Comparison of ENCODE assay signal across 8 cellular contexts in genomic region chr3:143847787-143848631, GRCh38. TPM values are rescaled to one million over a fixed set of nuclear protein-coding genes. Genes with fewer than 3 reads are reported as not detected.
A peak's percentile ranks its signal among the peaks of the same experiment; 100 is the strongest.
DNase-seq lines count a peak whose midpoint lies in the region; ATAC-seq and TF ChIP-seq lines count a peak whose summit lies in the region.

Gene SLC9A9, minus strand, starts transcription at chr3:143848468. Its CDS starts 146 bp downstream, at chr3:143848322.

- peak within 1 kb of the TSS; percentile 45 to 70 (median 66) for H3K27ac ChIP-seq in esophagus muscularis mucosa (replicated peaks in 1 of 4)
- peak within 1 kb of the TSS; percentile 46 to 48 for H3K27ac ChIP-seq in mucosa of rectum (ENCODE audit: low read depth in 2 of 2, low read length in 2 of 2)
- H3K27ac ChIP-seq in tibial artery = peak within 1 kb of the TSS; percentile 46 to 54

- peak; percentile 82 for ATAC-seq in GM18858 (IDR thresholded peaks at IDR 0.05; ENCODE audit: unreplicated experiment)
- peak; percentile 87 for ATAC-seq in HG02981 (IDR thresholded peaks at IDR 0.05; ENCODE audit: unreplicated experiment)

- H3K9ac ChIP-seq in mucosa of rectum (ENCODE audit: low read depth in 1 of 2, low read length in 2 of 2) = peak within 1 kb of the TSS; percentile 52 to 56

- peak within 1 kb of the TSS; percentile 62 to 73 (median 69) for H3K4me3 ChIP-seq in esophagus muscularis mucosa
- peak within 1 kb of the TSS; percentile 65 to 84 for H3K4me3 ChIP-seq in mucosa of rectum (ENCODE audit: low read length in 2 of 2)
- peak within 1 kb of the TSS; percentile 55 to 66 for H3K4me3 ChIP-seq in tibial artery

- H3K9me3 ChIP-seq in esophagus muscularis mucosa (no peaks in the 10 kb centered on the region), mucosa of rectum (ENCODE audit: control insufficient read depth in 2 of 2, low read length in 2 of 2) (no peaks in the 10 kb centered on the region), tibial artery (no peaks in the 10 kb centered on the region)

- TF ChIP-seq POLR2A in esophagus muscularis mucosa (IDR thresholded peaks at IDR 0.05; ENCODE audit: low read depth) = no peak

- H3K4me1 ChIP-seq in esophagus muscularis mucosa (peaks cover 0 to 38% (median 31%) of the 10 kb centered on the region in 4 donors), mucosa of rectum (ENCODE audit: control insufficient read depth in 2 of 2, insufficient read depth in 2 of 2, low read length in 2 of 2) (peaks cover 0 to 2% of the 10 kb centered on the region in 2 donors), tibial artery (peaks cover 0 to 5% (median 2%) of the 10 kb centered on the region in 4 donors)

- no peaks in the 10 kb centered on the region for H3K36me3 ChIP-seq in esophagus muscularis mucosa
- H3K36me3 ChIP-seq in mucosa of rectum (ENCODE audit: control insufficient read depth in 2 of 2, insufficient read depth in 2 of 2, low read length in 2 of 2) = no peaks in the 10 kb centered on the region
- no peaks in the 10 kb centered on the region for H3K36me3 ChIP-seq in tibial artery

- intact Hi-C loops in esophagus muscularis mucosa (cut with DNase I) (loop anchor here (5.0 kb wide), 1 partner anchor 71 kb away; no protein-coding TSS in a partner anchor), tibial artery (cut with DNase I; ENCODE audit: low total_unique reads) (no loop called here)

- TF ChIP-seq CTCF in esophagus muscularis mucosa (IDR thresholded peaks at IDR 0.05) = no peak
- no peak for TF ChIP-seq CTCF in tibial artery (IDR thresholded peaks at IDR 0.05)

- DNase-seq in Ammon's horn (ENCODE audit: low spot score) = peak; percentile 88
- peak; percentile 4 for DNase-seq in NCI-H526 treated with DMSO at 0.1 percent for 48 hours (lab: John Stamatoyannopoulos, UW)
- peak; percentile 16 for DNase-seq in activated T-cell treated with anti-CD3 and anti-CD28 coated beads for 24 hours (ENCODE audit: low read depth)
- no peak for DNase-seq in esophagus muscularis mucosa (ENCODE audit: extremely low spot score)
- DNase-seq in tibial artery = peak in 1 of 2 donors; percentile 59

- WGBS in esophagus muscularis mucosa = 0% methylated on average over 15 of the region's 15 CpGs

- TF ChIP-seq EP300 in esophagus muscularis mucosa (IDR thresholded peaks at IDR 0.05) = no peak

- no peaks in the 10 kb centered on the region for H3K27me3 ChIP-seq in esophagus muscularis mucosa
- H3K27me3 ChIP-seq in mucosa of rectum (ENCODE audit: control insufficient read depth in 2 of 2, insufficient read depth in 2 of 2, low read length in 2 of 2) = no peaks in the 10 kb centered on the region
- H3K27me3 ChIP-seq in tibial artery = no peaks in the 10 kb centered on the region

RNA-seq across cellular contexts. Expression of gene SLC9A9, which starts in this region (rescaled TPM):
- total RNA-seq in esophagus muscularis mucosa = 10 to 100 TPM; 13.4 to 15.0 (median 14.4) TPM
